16 cellular contexts compared by ENCODE assay signal in genomic region chr12:50699149-50699548, GRCh38.
DNase-seq lines count a peak whose midpoint lies in the region; ATAC-seq and TF ChIP-seq lines count a peak whose summit lies in the region.
"Had no signal": no experiment of that assay in that cellular context is flagged by ENCODE, and none has a peak within 500 bp of the region (broad histone marks: within the 10 kb centered on the region; RNA-seq: fewer than 3 reads in every experiment).

No MANE protein-coding gene starts in this region.

- H3K27me3 ChIP-seq in endodermal cell (ENCODE audit: control insufficient read depth, insufficient read depth, low read length, poor library complexity, severe bottlenecking) (no peaks in the 10 kb centered on the region), right lobe of liver (no peaks in the 10 kb centered on the region)
- no peaks in the 10 kb centered on the region for H3K27me3 ChIP-seq in CD8-positive, alpha-beta memory T cell (ENCODE audit: insufficient read depth, low read length, poor library complexity, severe bottlenecking)
- no peaks in the 10 kb centered on the region for H3K27me3 ChIP-seq in CD8-positive, alpha-beta T cell (ENCODE audit: insufficient read depth, low read length)
- H3K27me3 ChIP-seq: BLaER1 had no signal

- H3K9me3 ChIP-seq in T-helper 17 cell (ENCODE audit: control insufficient read depth, low read length, poor library complexity, severe bottlenecking): no peaks in the 10 kb centered on the region
- H3K9me3 ChIP-seq in endodermal cell (ENCODE audit: control insufficient read depth, low read length): no peaks in the 10 kb centered on the region
- H3K9me3 ChIP-seq in right lobe of liver: no peaks in the 10 kb centered on the region
- no peaks in the 10 kb centered on the region for H3K9me3 ChIP-seq in CD8-positive, alpha-beta memory T cell (ENCODE audit: low read length)
- no peaks in the 10 kb centered on the region for H3K9me3 ChIP-seq in CD8-positive, alpha-beta T cell (ENCODE audit: low read length)
- H3K9me3 ChIP-seq: BLaER1 had no signal

- H3K4me1 Mint-ChIP-seq in T-helper 17 cell (peaks cover 3% of the 10 kb centered on the region), endodermal cell (no peaks in the 10 kb centered on the region)
- H3K4me1 Mint-ChIP-seq in stimulated activated effector memory CD8-positive, alpha-beta T cell treated with anti-CD3 and anti-CD28 coated beads, Interleukin-12 subunit alpha, Interleukin-12 subunit beta, amount 100 ng/mL, for 72 hours: no peaks in the 10 kb centered on the region
- no peaks in the 10 kb centered on the region for H3K4me1 Mint-ChIP-seq in CD8-positive, alpha-beta memory T cell
- no peaks in the 10 kb centered on the region for H3K4me1 Mint-ChIP-seq in CD8-positive, alpha-beta T cell (ENCODE audit: low read depth)
- H3K4me1 Mint-ChIP-seq: CD4-positive, alpha-beta memory T cell; GM23338 had no signal

- no peak overlapping the region for H3K4me3 Mint-ChIP-seq in T-helper 17 cell
- no peak overlapping the region for H3K4me3 Mint-ChIP-seq in endodermal cell
- H3K4me3 Mint-ChIP-seq in stimulated activated effector memory CD8-positive, alpha-beta T cell treated with anti-CD3 and anti-CD28 coated beads, Interleukin-12 subunit alpha, Interleukin-12 subunit beta, amount 100 ng/mL, for 72 hours: no peak overlapping the region
- no peak overlapping the region for H3K4me3 Mint-ChIP-seq in CD8-positive, alpha-beta memory T cell
- no peak overlapping the region for H3K4me3 Mint-ChIP-seq in CD8-positive, alpha-beta T cell
- H3K4me3 Mint-ChIP-seq: CD14-positive monocyte; CD4-positive, alpha-beta memory T cell; GM23338 had no signal

- intact Hi-C loops in right lobe of liver (cut with DNase I): no loop called here
- intact Hi-C loops in CD8-positive, alpha-beta T cell (cut with DNase I, micrococcal nuclease): no loop called here

- no peaks in the 10 kb centered on the region for H3K9me3 Mint-ChIP-seq in endodermal cell
- no peaks in the 10 kb centered on the region for H3K9me3 Mint-ChIP-seq in stimulated activated effector memory CD8-positive, alpha-beta T cell treated with anti-CD3 and anti-CD28 coated beads, Interleukin-12 subunit alpha, Interleukin-12 subunit beta, amount 100 ng/mL, for 72 hours
- no peaks in the 10 kb centered on the region for H3K9me3 Mint-ChIP-seq in CD8-positive, alpha-beta memory T cell
- H3K9me3 Mint-ChIP-seq in CD8-positive, alpha-beta T cell: no peaks in the 10 kb centered on the region
- H3K9me3 Mint-ChIP-seq: CD14-positive monocyte; CD4-positive, alpha-beta memory T cell; GM23338 had no signal

- ATAC-seq in T-helper 17 cell (no peak), right lobe of liver (peak; percentile 88 to 96 (median 94))
- no peak for ATAC-seq in stimulated activated effector memory CD8-positive, alpha-beta T cell treated with anti-CD3 and anti-CD28 coated beads, Interleukin-12 subunit alpha, Interleukin-12 subunit beta, amount 100 ng/mL, for 72 hours
- ATAC-seq in CD8-positive, alpha-beta T cell: no peak
- ATAC-seq: GM23338 had no signal

- H3K36me3 Mint-ChIP-seq in T-helper 17 cell (ENCODE audit: low read depth): peaks cover 9% of the 10 kb centered on the region
- H3K36me3 Mint-ChIP-seq in endodermal cell (ENCODE audit: low read depth): peaks cover 54% of the 10 kb centered on the region
- peaks cover 80% of the 10 kb centered on the region for H3K36me3 Mint-ChIP-seq in stimulated activated effector memory CD8-positive, alpha-beta T cell treated with anti-CD3 and anti-CD28 coated beads, Interleukin-12 subunit alpha, Interleukin-12 subunit beta, amount 100 ng/mL, for 72 hours
- H3K36me3 Mint-ChIP-seq in CD8-positive, alpha-beta memory T cell: peaks cover 0 to 74% (median 28%) of the 10 kb centered on the region in 3 donors
- H3K36me3 Mint-ChIP-seq in CD8-positive, alpha-beta T cell: peaks cover 77% of the 10 kb centered on the region

- no peaks in the 10 kb centered on the region for H3K27me3 Mint-ChIP-seq in T-helper 17 cell
- H3K27me3 Mint-ChIP-seq in endodermal cell (ENCODE audit: insufficient read depth): no peaks in the 10 kb centered on the region
- no peaks in the 10 kb centered on the region for H3K27me3 Mint-ChIP-seq in CD8-positive, alpha-beta memory T cell
- no peaks in the 10 kb centered on the region for H3K27me3 Mint-ChIP-seq in CD8-positive, alpha-beta T cell (ENCODE audit: low read depth)
- H3K27me3 Mint-ChIP-seq: CD4-positive, alpha-beta memory T cell had no signal

- H3K27ac ChIP-seq in endodermal cell (ENCODE audit: low read depth, low read length): no peak overlapping the region
- peak overlapping the region in 1 of 3 donors; percentile 27 for H3K27ac ChIP-seq in right lobe of liver
- H3K27ac ChIP-seq in CD8-positive, alpha-beta memory T cell (ENCODE audit: low read depth, low read length): no peak overlapping the region
- no peak overlapping the region for H3K27ac ChIP-seq in CD8-positive, alpha-beta T cell (ENCODE audit: low read depth, low read length)
- H3K27ac ChIP-seq: BLaER1 had no signal

- DNase-seq in T-helper 17 cell (no peak), endodermal cell (no peak), right lobe of liver (no peak), DMS114 treated with DMSO at 0.1 percent for 48 hours (lab: John Stamatoyannopoulos, UW; ENCODE audit: unreplicated experiment) (no peak)
- no peak for DNase-seq in stimulated activated effector memory CD8-positive, alpha-beta T cell treated with anti-CD3 and anti-CD28 coated beads, Interleukin-12 subunit alpha, Interleukin-12 subunit beta, amount 100 ng/mL, for 72 hours (ENCODE audit: low spot score in 2 of 2)
- DNase-seq in CD8-positive, alpha-beta memory T cell: no peak
- no peak for DNase-seq in CD8-positive, alpha-beta T cell
- DNase-seq: 8988T; CD4-positive, alpha-beta memory T cell; DMS153; DMS79; GDM1; HCEC 1CT had no signal

- CTCF ChIA-PET in CD8-positive, alpha-beta memory T cell (lab: Charles Lee): no interaction called here
- CTCF ChIA-PET in CD8-positive, alpha-beta T cell (lab: Charles Lee): no interaction called here

- TF ChIP-seq CTCF in endodermal cell (conservative IDR thresholded peaks at IDR 0.05) (no peak), right lobe of liver (IDR thresholded peaks at IDR 0.05) (no peak)
- no peak for TF ChIP-seq CTCF in CD8-positive, alpha-beta T cell (IDR thresholded peaks at IDR 0.05)

- H3K36me3 ChIP-seq in endodermal cell (ENCODE audit: control insufficient read depth, insufficient read depth, low read length) (peaks cover 62% of the 10 kb centered on the region), right lobe of liver (peaks cover 7 to 77% (median 33%) of the 10 kb centered on the region in 4 donors)
- peaks cover 31% of the 10 kb centered on the region for H3K36me3 ChIP-seq in CD8-positive, alpha-beta memory T cell (ENCODE audit: insufficient read depth, low read length)
- peaks cover 57% of the 10 kb centered on the region for H3K36me3 ChIP-seq in CD8-positive, alpha-beta T cell (ENCODE audit: insufficient read depth, low read length)

- no peak overlapping the region for H3K4me3 ChIP-seq in endodermal cell (ENCODE audit: low read length)
- H3K4me3 ChIP-seq in right lobe of liver: no peak overlapping the region
- H3K4me3 ChIP-seq in CD8-positive, alpha-beta memory T cell (ENCODE audit: low read length): no peak overlapping the region
- H3K4me3 ChIP-seq in CD8-positive, alpha-beta T cell (ENCODE audit: low read depth, low read length): no peak overlapping the region
- H3K4me3 ChIP-seq: BLaER1, GM23338 had no signal

- H3K4me1 ChIP-seq in endodermal cell (ENCODE audit: control insufficient read depth, insufficient read depth, low read length) (no peaks in the 10 kb centered on the region), right lobe of liver (peaks cover 0 to 12% (median 6%) of the 10 kb centered on the region in 4 donors)
- no peaks in the 10 kb centered on the region for H3K4me1 ChIP-seq in CD8-positive, alpha-beta memory T cell (ENCODE audit: insufficient read depth, low read length)
- H3K4me1 ChIP-seq in CD8-positive, alpha-beta T cell (ENCODE audit: insufficient read depth, low read length): no peaks in the 10 kb centered on the region
- H3K4me1 ChIP-seq: BLaER1 had no signal

- no peak overlapping the region for H3K9ac ChIP-seq in endodermal cell (ENCODE audit: extremely low read depth, low read length, poor library complexity, severe bottlenecking)
- H3K9ac ChIP-seq: BLaER1 had no signal

- WGBS in endodermal cell (ENCODE audit: insufficient coverage in 1 of 2, insufficient read length in 1 of 2), 2 experiments: 86 to 94% methylated on average over 1 of the region's 1 CpG
- WGBS in right lobe of liver (ENCODE audit: insufficient coverage, low coverage, low lambda C conversion rate, missing lambda C conversion rate): 21% methylated on average over 1 of the region's 1 CpG

- peak overlapping the region; percentile 14 for H3K27ac Mint-ChIP-seq in T-helper 17 cell
- H3K27ac Mint-ChIP-seq in endodermal cell: peak overlapping the region; percentile 36
- H3K27ac Mint-ChIP-seq in stimulated activated effector memory CD8-positive, alpha-beta T cell treated with anti-CD3 and anti-CD28 coated beads, Interleukin-12 subunit alpha, Interleukin-12 subunit beta, amount 100 ng/mL, for 72 hours: peak overlapping the region; percentile 46
- no peak overlapping the region for H3K27ac Mint-ChIP-seq in CD8-positive, alpha-beta memory T cell
- no peak overlapping the region for H3K27ac Mint-ChIP-seq in CD8-positive, alpha-beta T cell
- H3K27ac Mint-ChIP-seq: CD14-positive monocyte, GM23338 had no signal

- POLR2A ChIA-PET in CD8-positive, alpha-beta memory T cell (lab: Charles Lee): no interaction called here
- POLR2A ChIA-PET in CD8-positive, alpha-beta T cell (lab: Charles Lee): no interaction called here

- TF ChIP-seq POLR2A in right lobe of liver (IDR thresholded peaks at IDR 0.05): no peak

Comparison
In these comparisons a context has a peak if more than half of its experiments do, and no peak if none do; other contexts are left out.
1. ATAC-seq: peak in right lobe of liver (4 of 4); none in T-helper 17 cell (single experiment), stimulated activated effector memory CD8-positive, alpha-beta T cell treated with anti-CD3 and anti-CD28 coated beads, Interleukin-12 subunit alpha, Interleukin-12 subunit beta, amount 100 ng/mL, for 72 hours (single experiment) and CD8-positive, alpha-beta T cell (single experiment).
2. H3K27ac Mint-ChIP-seq: peak in T-helper 17 cell (single experiment), endodermal cell (single experiment) and stimulated activated effector memory CD8-positive, alpha-beta T cell treated with anti-CD3 and anti-CD28 coated beads, Interleukin-12 subunit alpha, Interleukin-12 subunit beta, amount 100 ng/mL, for 72 hours (single experiment); none in CD8-positive, alpha-beta memory T cell (0 of 8) and CD8-positive, alpha-beta T cell (single experiment).